ENCODE assay signal across 15 cellular contexts in the genomic region with DNA sequence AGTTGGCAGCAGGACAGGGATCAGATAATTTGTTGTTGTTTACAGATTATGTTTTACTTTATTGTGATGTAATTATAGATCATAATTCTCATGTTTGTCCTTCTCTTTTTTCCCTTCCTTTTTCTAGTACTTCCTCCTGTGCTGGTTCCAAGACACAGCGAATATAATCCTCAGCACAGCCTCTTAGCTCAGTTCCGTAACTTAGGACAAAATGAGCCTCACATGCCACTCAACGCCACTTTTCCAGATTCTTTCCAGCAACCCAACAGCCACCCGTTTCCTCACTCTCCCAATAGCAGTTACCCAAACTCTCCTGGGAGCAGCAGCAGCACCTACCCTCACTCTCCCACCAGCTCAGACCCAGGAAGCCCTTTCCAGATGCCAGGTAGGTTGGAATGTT.
"Had no signal": no experiment of that assay in that cellular context is flagged by ENCODE, and none has a peak within 500 bp of the region (broad histone marks: within the 10 kb centered on the region; RNA-seq: fewer than 3 reads in every experiment).

No MANE protein-coding gene starts in this region.

- H3K4me1 Mint-ChIP-seq: activated naive CD4-positive, alpha-beta T cell treated with anti-CD3 and anti-CD28 coated beads, Interleukin-2, amount 10 ng/mL, durations not matched to agents 7 days and 5 days had no signal

- H3K27me3 Mint-ChIP-seq: progenitor cell of endocrine pancreas had no signal

- H3K27ac ChIP-seq: colonic mucosa, epithelial cell of prostate, hepatocyte, lower lobe of right lung, thyroid gland had no signal

- H3K27ac Mint-ChIP-seq: activated CD4-positive, alpha-beta T cell treated with anti-CD3 and anti-CD28 coated beads, Interleukin-2, amount 10 ng/mL, durations not matched to agents 24 days and 14 days; activated naive CD4-positive, alpha-beta T cell treated with anti-CD3 and anti-CD28 coated beads, Interleukin-2, amount 10 ng/mL, durations not matched to agents 7 days and 5 days; naive thymus-derived CD4-positive, alpha-beta T cell; progenitor cell of endocrine pancreas had no signal

- H3K9me3 Mint-ChIP-seq: activated CD4-positive, alpha-beta T cell treated with anti-CD3 and anti-CD28 coated beads, Interleukin-2, amount 10 ng/mL, durations not matched to agents 24 days and 14 days; activated naive CD4-positive, alpha-beta T cell treated with anti-CD3 and anti-CD28 coated beads, Interleukin-2, amount 10 ng/mL, durations not matched to agents 7 days and 5 days; naive thymus-derived CD4-positive, alpha-beta T cell had no signal

- H3K36me3 ChIP-seq: thyroid gland had no signal

- ATAC-seq: gastroesophageal sphincter; lower lobe of right lung; naive thymus-derived CD4-positive, alpha-beta T cell; right cardiac atrium had no signal

- H3K4me3 Mint-ChIP-seq: activated CD4-positive, alpha-beta T cell treated with anti-CD3 and anti-CD28 coated beads, Interleukin-2, amount 10 ng/mL, durations not matched to agents 24 days and 14 days; activated naive CD4-positive, alpha-beta T cell treated with anti-CD3 and anti-CD28 coated beads, Interleukin-2, amount 10 ng/mL, durations not matched to agents 7 days and 5 days; naive thymus-derived CD4-positive, alpha-beta T cell had no signal

- H3K4me2 ChIP-seq: hepatocyte had no signal

- H3K4me1 ChIP-seq: colonic mucosa had no signal

- H3K36me3 Mint-ChIP-seq: activated naive CD4-positive, alpha-beta T cell treated with anti-CD3 and anti-CD28 coated beads, Interleukin-2, amount 10 ng/mL, durations not matched to agents 7 days and 5 days; naive thymus-derived CD4-positive, alpha-beta T cell had no signal

- H3K4me3 ChIP-seq: colonic mucosa, gastroesophageal sphincter, hepatocyte, lower lobe of right lung, thyroid gland had no signal

- DNase-seq: activated CD4-positive, alpha-beta T cell treated with anti-CD3 and anti-CD28 coated beads, Interleukin-2, amount 10 ng/mL, durations not matched to agents 24 days and 14 days; activated naive CD4-positive, alpha-beta T cell treated with anti-CD3 and anti-CD28 coated beads, Interleukin-2, amount 10 ng/mL, durations not matched to agents 7 days and 5 days; caudate nucleus; colonic mucosa; effector CD8-positive, alpha-beta T cell; lower lobe of right lung; naive thymus-derived CD4-positive, alpha-beta T cell; nucleus accumbens; right cardiac atrium; small intestine; thyroid gland had no signal

- H2AFZ ChIP-seq: hepatocyte had no signal

- H3K9me3 ChIP-seq: colonic mucosa, gastroesophageal sphincter, lower lobe of right lung, thyroid gland had no signal

- H3K27me3 ChIP-seq: colonic mucosa, gastroesophageal sphincter, hepatocyte, thyroid gland had no signal
